Comparison of ENCODE assay signal across 10 cellular contexts in the genomic region with DNA sequence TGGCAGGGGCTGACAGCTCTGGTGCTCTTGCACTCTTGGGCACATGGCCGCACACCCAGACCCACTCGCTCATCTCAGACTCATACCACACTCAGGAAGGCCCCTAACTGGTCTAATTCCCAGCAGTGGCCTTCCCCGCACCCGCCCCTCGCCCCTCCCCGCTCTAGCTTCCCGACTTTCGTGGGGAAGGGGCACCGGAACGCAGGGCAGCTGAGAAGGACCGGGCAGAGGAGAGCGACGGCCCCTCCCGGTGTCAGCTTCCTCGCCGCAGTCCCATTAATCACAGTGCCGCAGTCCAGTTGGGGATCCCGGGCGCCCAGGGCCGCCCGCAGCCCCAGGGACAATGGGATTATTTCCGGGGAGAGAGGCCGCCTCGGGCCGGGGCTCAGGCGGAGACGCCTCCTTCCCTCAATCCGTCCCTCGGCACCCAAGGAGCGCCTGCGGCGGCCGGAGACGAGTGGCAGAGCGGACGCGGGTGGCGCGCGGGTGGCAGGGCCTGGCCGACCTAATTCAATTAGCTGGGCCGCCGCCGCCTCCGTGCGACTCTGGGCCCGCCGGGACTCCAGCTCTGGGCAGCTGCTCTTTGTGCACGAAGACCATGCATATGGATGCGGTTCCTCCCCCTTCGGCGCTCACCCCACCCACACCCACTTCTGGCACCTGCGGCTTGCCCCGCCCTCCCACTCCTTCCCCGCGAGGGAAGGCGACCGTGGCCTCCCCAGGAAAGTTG. TPM values are rescaled to one million over a fixed set of nuclear protein-coding genes. Genes with fewer than 3 reads are reported as not detected.
A peak's percentile ranks its signal among the peaks of the same experiment; 100 is the strongest.
DNase-seq lines count a peak whose midpoint lies in the region; ATAC-seq and TF ChIP-seq lines count a peak whose summit lies in the region.
"Had no signal": no experiment of that assay in that cellular context is flagged by ENCODE, and none has a peak within 500 bp of the region (broad histone marks: within the 10 kb centered on the region; RNA-seq: fewer than 3 reads in every experiment).

No MANE protein-coding gene starts in this region.

- H3K4me3 ChIP-seq in BLaER1 treated with 17β-estradiol and CSF1 and Interleukin-3, amounts not matched to agents 10 nM and 100 nM = peak overlapping the region in 7 of 10 experiments; percentile 10 to 45 (median 28); a peak in 6 of 20 replicates
- H3K4me3 ChIP-seq in HUES6 (ENCODE audit: low read depth, low read length) (peak overlapping the region; percentile 47), colonic mucosa (peak overlapping the region; percentile 27)

- no peaks in the 10 kb centered on the region for H3K9me3 Mint-ChIP-seq in natural killer cell

- peaks cover 0 to 78% (median 57%) of the 10 kb centered on the region in 11 experiments; a peak in 15 of 22 replicates for H4K20me1 ChIP-seq in BLaER1 treated with 17β-estradiol and CSF1 and Interleukin-3, amounts not matched to agents 10 nM and 100 nM

- no peak overlapping the region for H3K27ac Mint-ChIP-seq in natural killer cell
- H3K27ac Mint-ChIP-seq: progenitor cell of endocrine pancreas had no signal

- DNase-seq in colonic mucosa (peak; percentile 28), natural killer cell (no peak), NCI-H1092 treated with DMSO at 0.1 percent for 48 hours (lab: John Stamatoyannopoulos, UW) (no peak), kidney tubule cell (ENCODE audit: low spot score) (no peak)
- no peak for DNase-seq in activated CD8-positive, alpha-beta memory T cell treated with anti-CD3 and anti-CD28 coated beads, Interleukin-2, amount 50 U/mL, for 48 hours

- H3K4me3 Mint-ChIP-seq in natural killer cell = peak overlapping the region; percentile 28

- H3K27ac ChIP-seq in BLaER1 treated with 17β-estradiol and CSF1 and Interleukin-3, amounts not matched to agents 10 nM and 100 nM = no peak overlapping the region
- H3K27ac ChIP-seq in HUES6 (ENCODE audit: low read depth, low read length) (no peak overlapping the region), colonic mucosa (no peak overlapping the region)

- peaks cover 93 to 100% (median 98%) of the 10 kb centered on the region in 11 experiments for H3K27me3 ChIP-seq in BLaER1 treated with 17β-estradiol and CSF1 and Interleukin-3, amounts not matched to agents 10 nM and 100 nM
- H3K27me3 ChIP-seq in HUES6 (ENCODE audit: control insufficient read depth, insufficient read depth, low read length) (peaks cover 100% of the 10 kb centered on the region), colonic mucosa (peaks cover 33% of the 10 kb centered on the region)

- peaks cover 47 to 57% of the 10 kb centered on the region in 2 donors for H3K27me3 Mint-ChIP-seq in natural killer cell (ENCODE audit: low read depth in 2 of 2)

- H3K4me2 ChIP-seq in BLaER1 treated with 17β-estradiol and CSF1 and Interleukin-3, amounts not matched to agents 10 nM and 100 nM = peak overlapping the region; percentile 43 to 74 (median 65); a peak in 21 of 22 replicates

- H3K9ac ChIP-seq in BLaER1 treated with 17β-estradiol and CSF1 and Interleukin-3, amounts not matched to agents 10 nM and 100 nM = no peak overlapping the region
- no peak overlapping the region for H3K9ac ChIP-seq in HUES6 (ENCODE audit: low read length)
- peak overlapping the region in 1 of 2 donors; percentile 26 for H3K9ac ChIP-seq in colonic mucosa (ENCODE audit: low read depth in 2 of 2, low read length in 2 of 2)

- peaks cover 27 to 34% of the 10 kb centered on the region in 2 donors for H3K4me1 Mint-ChIP-seq in natural killer cell

- TF ChIP-seq CTCF in colonic mucosa (IDR thresholded peaks at IDR 0.05) (no peak), natural killer cell (IDR thresholded peaks at IDR 0.05) (no peak)

- no peak for ATAC-seq in natural killer cell
- ATAC-seq in GM19463 (IDR thresholded peaks at IDR 0.05; ENCODE audit: unreplicated experiment) = no peak

- intact Hi-C loops in colonic mucosa (cut with DNase I) (no loop called here), natural killer cell (cut with micrococcal nuclease) (no loop called here)

- no peaks in the 10 kb centered on the region for H3K36me3 ChIP-seq in BLaER1 treated with 17β-estradiol and CSF1 and Interleukin-3, amounts not matched to agents 10 nM and 100 nM
- H3K36me3 ChIP-seq in HUES6 (ENCODE audit: control insufficient read depth, insufficient read depth, low read length) = no peaks in the 10 kb centered on the region
- H3K36me3 ChIP-seq in colonic mucosa = no peaks in the 10 kb centered on the region

- peaks cover 0 to 5% (median 0%) of the 10 kb centered on the region in 11 experiments; a peak in 3 of 22 replicates for H3K9me3 ChIP-seq in BLaER1 treated with 17β-estradiol and CSF1 and Interleukin-3, amounts not matched to agents 10 nM and 100 nM (replicated peaks in 1 of 11)
- H3K9me3 ChIP-seq in HUES6 (ENCODE audit: control insufficient read depth, insufficient read depth, low read depth, low read length) (no peaks in the 10 kb centered on the region), colonic mucosa (no peaks in the 10 kb centered on the region)

- peaks cover 6% of the 10 kb centered on the region for H3K36me3 Mint-ChIP-seq in natural killer cell

- peaks cover 30 to 42% (median 36%) of the 10 kb centered on the region in 10 experiments for H3K4me1 ChIP-seq in BLaER1 treated with 17β-estradiol and CSF1 and Interleukin-3, amounts not matched to agents 10 nM and 100 nM
- H3K4me1 ChIP-seq in HUES6 (ENCODE audit: control insufficient read depth, insufficient read depth, low read length) (0 out of 2 replicates have a peak, but pooled peaks cover 5% of the 10 kb centered on the region), colonic mucosa (peaks cover 14% of the 10 kb centered on the region)

RNA-seq across cellular contexts. Expression of gene TLX1, which starts 7.8 kb away (rescaled TPM):
- total RNA-seq in colonic mucosa = under 1 TPM; 0.21 to 0.52 TPM
- not detected for total RNA-seq in natural killer cell
- total RNA-seq: aorta, progenitor cell of endocrine pancreas had no signal
